24 cellular contexts compared by ENCODE assay signal in genomic region chr2:10053351-10053750, GRCh38. TPM values are rescaled to one million over a fixed set of nuclear protein-coding genes. Genes with fewer than 3 reads are reported as not detected.
"Had no signal": no experiment of that assay in that cellular context is flagged by ENCODE, and none has a peak within 500 bp of the region (broad histone marks: within the 10 kb centered on the region; RNA-seq: fewer than 3 reads in every experiment).

No MANE protein-coding gene starts in this region.

- H3K9me3 ChIP-seq: adrenal gland, ascending aorta, gastroesophageal sphincter, thyroid gland, upper lobe of right lung had no signal

- H3K4me3 ChIP-seq: adrenal gland, ascending aorta, gastroesophageal sphincter, neural progenitor cell, skin epidermis, thyroid gland, upper lobe of right lung had no signal

- FAIRE-seq: keratinocyte had no signal

- H3K36me3 ChIP-seq: neural progenitor cell had no signal

- ATAC-seq: effector memory CD8-positive, alpha-beta T cell; gastroesophageal sphincter; naive thymus-derived CD8-positive, alpha-beta T cell; sciatic nerve; stimulated activated effector memory CD8-positive, alpha-beta T cell treated with anti-CD3 and anti-CD28 coated beads, Interleukin-12 subunit alpha, Interleukin-12 subunit beta, amount 100 ng/mL, for 72 hours; upper lobe of right lung had no signal

- DNase-seq: activated CD4-positive, alpha-beta T cell treated with anti-CD3 and anti-CD28 coated beads for 4 hours; activated CD4-positive, alpha-beta T cell treated with anti-CD3 and anti-CD28 coated beads, Interleukin-2, amount 50 U/mL, for 4 hours; activated effector memory CD4-positive, alpha-beta T cell treated with Interleukin-2 at 50 U/mL for 16 hours; activated naive CD4-positive, alpha-beta T cell treated with anti-CD3 and anti-CD28 coated beads for 36 hours; activated naive CD8-positive, alpha-beta T cell treated with anti-CD3 and anti-CD28 coated beads for 36 hours; activated T-cell treated with anti-CD3 and anti-CD28 coated beads for 4 hours; adrenal gland; caudate nucleus; cortex of kidney; effector memory CD8-positive, alpha-beta T cell; head of caudate nucleus; hippocampal formation; naive thymus-derived CD8-positive, alpha-beta T cell; occipital lobe; stimulated activated CD4-positive, alpha-beta T cell treated with anti-CD3 and anti-CD28 coated beads, Interleukin-4, amount 100 ng/mL, for 24 hours; thyroid gland; upper lobe of right lung had no signal

- H3K9ac ChIP-seq: neural progenitor cell had no signal

- H3K27ac ChIP-seq: adrenal gland, ascending aorta, neural progenitor cell, upper lobe of right lung had no signal

- H3K27me3 ChIP-seq: adrenal gland, ascending aorta, gastroesophageal sphincter, neural progenitor cell, thyroid gland, upper lobe of right lung had no signal

- H3K4me2 ChIP-seq: neural progenitor cell had no signal

RNA-seq across cellular contexts. Expression of gene CYS1, which starts 26.9 kb away (rescaled TPM):
- total RNA-seq: activated naive CD4-positive, alpha-beta T cell treated with anti-CD3 and anti-CD28 coated beads for 36 hours; activated naive CD8-positive, alpha-beta T cell treated with anti-CD3 and anti-CD28 coated beads for 36 hours; naive thymus-derived CD8-positive, alpha-beta T cell had no signal
- polyA plus RNA-seq: naive thymus-derived CD8-positive, alpha-beta T cell had no signal
